ENCODE assay signal across 13 cellular contexts in the genomic region with DNA sequence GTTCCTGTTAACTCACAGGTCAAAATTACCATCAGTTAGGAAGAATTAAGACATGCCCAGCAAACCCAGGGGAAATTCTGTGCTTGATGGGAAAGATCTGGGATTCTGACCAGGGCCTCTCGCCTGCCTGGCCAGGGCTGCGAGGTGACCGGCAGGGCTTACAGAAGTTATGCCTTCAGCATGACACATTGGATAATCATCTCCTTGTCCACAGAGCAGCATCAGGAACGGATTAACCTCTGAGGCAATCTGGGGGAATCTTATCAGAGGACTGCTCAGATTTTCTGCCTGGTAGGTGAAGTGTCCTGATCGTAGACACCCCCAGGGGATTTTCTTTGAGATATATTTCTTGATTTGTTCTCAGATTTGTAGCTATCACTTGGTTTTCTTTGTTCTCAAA.
DNase-seq lines count a peak whose midpoint lies in the region; ATAC-seq and TF ChIP-seq lines count a peak whose summit lies in the region.
"Had no signal": no experiment of that assay in that cellular context is flagged by ENCODE, and none has a peak within 500 bp of the region (broad histone marks: within the 10 kb centered on the region; RNA-seq: fewer than 3 reads in every experiment).

No MANE protein-coding gene starts in this region.

- peaks cover 20% of the 10 kb centered on the region for H3K4me1 Mint-ChIP-seq in neural crest cell
- no peaks in the 10 kb centered on the region for H3K4me1 Mint-ChIP-seq in activated naive CD8-positive, alpha-beta T cell treated with anti-CD3 and anti-CD28 coated beads for 36 hours
- H3K4me1 Mint-ChIP-seq: activated CD4-positive, alpha-beta T cell treated with anti-CD3 and anti-CD28 coated beads, Interleukin-2, amount 10 ng/mL, durations not matched to agents 24 days and 14 days had no signal

- peaks cover 2% of the 10 kb centered on the region for H3K36me3 Mint-ChIP-seq in neural crest cell (ENCODE audit: low read depth)
- no peaks in the 10 kb centered on the region for H3K36me3 Mint-ChIP-seq in activated naive CD8-positive, alpha-beta T cell treated with anti-CD3 and anti-CD28 coated beads for 36 hours
- H3K36me3 Mint-ChIP-seq: CD4-positive, CD25-positive, alpha-beta regulatory T cell had no signal

- no TSS peak for BruUV-seq in mammary epithelial cell (replicated peaks; lab: Mats Ljungman, UMichigan)

- H4K20me1 ChIP-seq in mammary epithelial cell (ENCODE audit: insufficient read depth, low read length), result no peaks in the 10 kb centered on the region

- no peaks in the 10 kb centered on the region for H3K27me3 Mint-ChIP-seq in neural crest cell (ENCODE audit: low read depth)
- no peaks in the 10 kb centered on the region for H3K27me3 Mint-ChIP-seq in activated naive CD8-positive, alpha-beta T cell treated with anti-CD3 and anti-CD28 coated beads for 36 hours
- H3K27me3 Mint-ChIP-seq: activated CD4-positive, alpha-beta T cell treated with anti-CD3 and anti-CD28 coated beads, Interleukin-2, amount 10 ng/mL, durations not matched to agents 24 days and 14 days; CD4-positive, CD25-positive, alpha-beta regulatory T cell had no signal

- intact Hi-C loops in mammary epithelial cell (cut with micrococcal nuclease), result no loop called here

- ATAC-seq in HG03025 (IDR thresholded peaks at IDR 0.05; ENCODE audit: low FRiP score, unreplicated experiment), result no peak

- no peak overlapping the region for H3K27ac ChIP-seq in mammary epithelial cell (ENCODE audit: insufficient read depth, low read depth, low read length)
- H3K27ac ChIP-seq: testis had no signal

- in situ Hi-C loops in mammary epithelial cell (cut with MboI; ENCODE audit: low sequenced_read_pairs in 2 of 2), result no loop called here

- no peak overlapping the region for H2AFZ ChIP-seq in mammary epithelial cell (ENCODE audit: low read depth, low read length)

- 90% methylated on average over 4 of the region's 5 CpGs for WGBS in mammary epithelial cell (ENCODE audit: low coverage, missing lambda C conversion rate)

- H3K36me3 ChIP-seq in mammary epithelial cell (ENCODE audit: insufficient read depth, low read length), result no peaks in the 10 kb centered on the region

- no peaks in the 10 kb centered on the region for H3K79me2 ChIP-seq in mammary epithelial cell (ENCODE audit: insufficient read depth, low read length)

- no peak overlapping the region for H3K9ac ChIP-seq in mammary epithelial cell (ENCODE audit: insufficient read depth, low read length)

- no peak overlapping the region for H3K4me3 ChIP-seq in mammary epithelial cell (replicated peaks in 1 of 3; ENCODE audit: insufficient read depth in 1 of 3, low read depth in 2 of 3, low read length in 3 of 3)
- H3K4me3 ChIP-seq: testis had no signal

- dilution Hi-C loops in mammary epithelial cell (cut with HindIII; ENCODE audit: low sequenced_read_pairs), result no loop called here

- H3K27me3 ChIP-seq in mammary epithelial cell (ENCODE audit: insufficient read depth, low read length), result no peaks in the 10 kb centered on the region
- H3K27me3 ChIP-seq: testis had no signal

- DNase-seq in AG08396 (ENCODE audit: low spot score) (peak; percentile 85), HS-5 (ENCODE audit: low read depth) (peak; percentile 86), mammary epithelial cell (peak; percentile 14), neural crest cell (ENCODE audit: low read depth, low spot score) (no peak), NCI-H1105 treated with DMSO at 0.1 percent for 48 hours (lab: John Stamatoyannopoulos, UW) (no peak), RPMI8226 (no peak)
- no peak for DNase-seq in activated naive CD8-positive, alpha-beta T cell treated with anti-CD3 and anti-CD28 coated beads for 36 hours
- DNase-seq: activated CD4-positive, alpha-beta T cell treated with anti-CD3 and anti-CD28 coated beads, Interleukin-2, amount 10 ng/mL, durations not matched to agents 24 days and 14 days; CD4-positive, CD25-positive, alpha-beta regulatory T cell; cortex of kidney; head of caudate nucleus; testis had no signal

- TF ChIP-seq CTCF in mammary epithelial cell (conservative IDR thresholded peaks at IDR 0.05 in 1 of 2, IDR thresholded peaks at IDR 0.05 in 1 of 2; ENCODE audit: extremely low read depth in 1 of 2, insufficient read depth in 1 of 2, low read depth in 1 of 2, low read length in 2 of 2), result no peak
- no peak for TF ChIP-seq CTCF in neural crest cell (conservative IDR thresholded peaks at IDR 0.05)

- peak overlapping the region; percentile 8 for H3K27ac Mint-ChIP-seq in neural crest cell (ENCODE audit: unreplicated experiment)
- no peak overlapping the region for H3K27ac Mint-ChIP-seq in activated naive CD8-positive, alpha-beta T cell treated with anti-CD3 and anti-CD28 coated beads for 36 hours
- H3K27ac Mint-ChIP-seq: activated CD4-positive, alpha-beta T cell treated with anti-CD3 and anti-CD28 coated beads, Interleukin-2, amount 10 ng/mL, durations not matched to agents 24 days and 14 days; CD4-positive, CD25-positive, alpha-beta regulatory T cell had no signal

- H3K9me3 Mint-ChIP-seq in neural crest cell, result peaks cover 1% of the 10 kb centered on the region
- peaks cover 3% of the 10 kb centered on the region for H3K9me3 Mint-ChIP-seq in activated naive CD8-positive, alpha-beta T cell treated with anti-CD3 and anti-CD28 coated beads for 36 hours
- H3K9me3 Mint-ChIP-seq: activated CD4-positive, alpha-beta T cell treated with anti-CD3 and anti-CD28 coated beads, Interleukin-2, amount 10 ng/mL, durations not matched to agents 24 days and 14 days had no signal

- H3K4me2 ChIP-seq in mammary epithelial cell (ENCODE audit: insufficient read depth, low read depth, low read length), result no peak overlapping the region

- no peak overlapping the region for H3K4me3 Mint-ChIP-seq in neural crest cell
- H3K4me3 Mint-ChIP-seq in activated naive CD8-positive, alpha-beta T cell treated with anti-CD3 and anti-CD28 coated beads for 36 hours, result no peak overlapping the region
- H3K4me3 Mint-ChIP-seq: activated CD4-positive, alpha-beta T cell treated with anti-CD3 and anti-CD28 coated beads, Interleukin-2, amount 10 ng/mL, durations not matched to agents 24 days and 14 days; CD4-positive, CD25-positive, alpha-beta regulatory T cell had no signal

- CTCF ChIA-PET in mammary epithelial cell (lab: Charles Lee; ENCODE audit: low non-redundant PET), result no interaction called here

- no peaks in the 10 kb centered on the region for H3K4me1 ChIP-seq in mammary epithelial cell (ENCODE audit: insufficient read depth, low read length)
- H3K4me1 ChIP-seq: testis had no signal

- no peaks in the 10 kb centered on the region for H3K9me3 ChIP-seq in mammary epithelial cell (replicated peaks; ENCODE audit: insufficient read depth, low read length)
- H3K9me3 ChIP-seq: testis had no signal

Comparison
In these comparisons a context has a peak if more than half of its experiments do, and no peak if none do; other contexts are left out.
1. DNase-seq: peak in AG08396 (single experiment), HS-5 (single experiment) and mammary epithelial cell (single experiment); none in neural crest cell (single experiment), NCI-H1105 treated with DMSO at 0.1 percent for 48 hours (single experiment), activated naive CD8-positive, alpha-beta T cell treated with anti-CD3 and anti-CD28 coated beads for 36 hours (single experiment) and RPMI8226 (single experiment).